In the genomic region with DNA sequence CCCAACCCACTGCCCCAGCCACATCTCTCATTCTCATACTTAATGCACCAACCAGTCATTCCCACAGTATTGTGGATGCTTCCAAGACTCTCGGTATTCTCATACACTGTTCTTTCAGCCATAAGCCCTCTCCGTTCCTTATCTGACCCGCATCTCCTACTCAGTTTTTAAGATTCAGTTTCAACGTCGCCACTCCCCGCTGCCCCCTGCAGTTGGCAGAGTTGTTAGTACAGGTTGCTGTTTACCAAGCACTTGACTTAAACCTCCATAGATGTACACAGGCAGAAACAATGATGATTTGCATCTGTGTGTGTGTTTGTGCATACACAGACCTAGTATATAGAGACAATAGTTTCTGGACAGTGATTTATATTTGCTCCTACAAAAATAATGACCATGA, we compare ENCODE assay signal across 19 cellular contexts. TPM values are rescaled to one million over a fixed set of nuclear protein-coding genes. Genes with fewer than 3 reads are reported as not detected.
DNase-seq lines count a peak whose midpoint lies in the region; ATAC-seq and TF ChIP-seq lines count a peak whose summit lies in the region.
"Had no signal": no experiment of that assay in that cellular context is flagged by ENCODE, and none has a peak within 500 bp of the region (broad histone marks: within the 10 kb centered on the region; RNA-seq: fewer than 3 reads in every experiment).

No MANE protein-coding gene starts in this region.

- H3K79me2 ChIP-seq in DND-41 (ENCODE audit: insufficient read depth, low read length), result no peaks in the 10 kb centered on the region
- no peaks in the 10 kb centered on the region for H3K79me2 ChIP-seq in GM23338 (replicated peaks; ENCODE audit: insufficient read depth)

- intact Hi-C loops in gastrocnemius medialis (cut with DNase I; ENCODE audit: low total_unique reads), result no loop called here

- H3K9me3 Mint-ChIP-seq in GM23338, result no peaks in the 10 kb centered on the region
- H3K9me3 Mint-ChIP-seq in glutamatergic neuron (ENCODE audit: unreplicated experiment), result no peaks in the 10 kb centered on the region
- H3K9me3 Mint-ChIP-seq: CD8-positive, alpha-beta T cell; memory B cell had no signal

- no peaks in the 10 kb centered on the region for H3K9me2 ChIP-seq in GM23338 (ENCODE audit: insufficient read depth)

- H3K4me2 ChIP-seq in DND-41 (ENCODE audit: insufficient read depth, low read length), result no peak overlapping the region
- H3K4me2 ChIP-seq in GM23338, result no peak overlapping the region
- H3K4me2 ChIP-seq: smooth muscle cell had no signal

- H3K4me1 Mint-ChIP-seq in GM23338, result peaks cover 2% of the 10 kb centered on the region; the same call in 1 of the 3 replicates
- H3K4me1 Mint-ChIP-seq in glutamatergic neuron (ENCODE audit: low read depth, unreplicated experiment), result no peaks in the 10 kb centered on the region

- no peak overlapping the region for H3K9ac ChIP-seq in DND-41 (ENCODE audit: low read depth, low read length)

- peak; percentile 8 for DNase-seq in DND-41
- DNase-seq in GM23338 (ENCODE audit: low spot score), result peak; percentile 72
- DNase-seq in NCI-H748 (lab: John Stamatoyannopoulos, UW; ENCODE audit: unreplicated experiment), result peak; percentile 90
- DNase-seq in glutamatergic neuron, result peak; percentile 54
- DNase-seq in NCI-H2171 (lab: John Stamatoyannopoulos, UW), result no peak
- no peak for DNase-seq in activated CD8-positive, alpha-beta memory T cell treated with anti-CD3 and anti-CD28 coated beads, Interleukin-2, amount 50 U/mL, for 4 hours
- DNase-seq in gastrocnemius medialis, result no peak
- DNase-seq: activated CD4-positive, alpha-beta T cell treated with anti-CD3 and anti-CD28 coated beads, Interleukin-2, amount 50 U/mL, for 1 hour; activated effector memory CD4-positive, alpha-beta T cell treated with Interleukin-2 at 50 U/mL for 16 hours; CD8-positive, alpha-beta T cell; dermis blood vessel endothelial cell; NCI-H1048; occipital lobe had no signal

- H2AFZ ChIP-seq in DND-41 (ENCODE audit: low read depth, low read length) (no peak overlapping the region), GM23338 (peak overlapping the region; percentile 63; the same call in 1 of the 2 replicates)

- H3K36me3 Mint-ChIP-seq in GM23338 (ENCODE audit: low read depth) (no peaks in the 10 kb centered on the region), glutamatergic neuron (ENCODE audit: unreplicated experiment) (no peaks in the 10 kb centered on the region)
- H3K36me3 Mint-ChIP-seq: CD8-positive, alpha-beta T cell; memory B cell had no signal

- H3K4me3 Mint-ChIP-seq in GM23338, result no peak overlapping the region
- H3K4me3 Mint-ChIP-seq in glutamatergic neuron (ENCODE audit: unreplicated experiment), result no peak overlapping the region
- H3K4me3 Mint-ChIP-seq: CD8-positive, alpha-beta T cell; memory B cell had no signal

- no peak overlapping the region for H3K4me3 ChIP-seq in DND-41 (ENCODE audit: low read depth in 1 of 2, low read length in 2 of 2)
- H3K4me3 ChIP-seq in GM23338, result no peak overlapping the region
- no peak overlapping the region for H3K4me3 ChIP-seq in gastrocnemius medialis
- H3K4me3 ChIP-seq: smooth muscle cell had no signal

- H3K27ac Mint-ChIP-seq in GM23338 (no peak overlapping the region), glutamatergic neuron (ENCODE audit: unreplicated experiment) (no peak overlapping the region)
- H3K27ac Mint-ChIP-seq: CD8-positive, alpha-beta T cell; memory B cell had no signal

- TF ChIP-seq POLR2A in gastrocnemius medialis (IDR thresholded peaks at IDR 0.05), result no peak

- H3K36me3 ChIP-seq in DND-41 (ENCODE audit: insufficient read depth, low read length) (no peaks in the 10 kb centered on the region), GM23338 (ENCODE audit: insufficient read depth) (no peaks in the 10 kb centered on the region), gastrocnemius medialis (no peaks in the 10 kb centered on the region)

- H3K4me1 ChIP-seq in DND-41 (ENCODE audit: insufficient read depth, low read length), result no peaks in the 10 kb centered on the region
- H3K4me1 ChIP-seq in GM23338 (ENCODE audit: insufficient read depth), result no peaks in the 10 kb centered on the region
- no peaks in the 10 kb centered on the region for H3K4me1 ChIP-seq in gastrocnemius medialis

- no peaks in the 10 kb centered on the region for H3F3A ChIP-seq in GM23338 (replicated peaks; ENCODE audit: low read depth)

- ATAC-seq in DND-41 (ENCODE audit: insufficient read depth, low read depth), result no peak
- ATAC-seq in GM23338, result peak; percentile 56
- no peak for ATAC-seq in gastrocnemius medialis
- ATAC-seq: CD8-positive, alpha-beta T cell had no signal

- H4K20me1 ChIP-seq in DND-41 (ENCODE audit: insufficient read depth, low read length) (no peaks in the 10 kb centered on the region), GM23338 (replicated peaks; ENCODE audit: insufficient read depth) (no peaks in the 10 kb centered on the region)

- in situ Hi-C loops in gastrocnemius medialis (cut with MboI; ENCODE audit: low sequenced_read_pairs in 4 of 4), result no loop called here

- H3K27ac ChIP-seq in DND-41 (ENCODE audit: low read length), result no peak overlapping the region
- no peak overlapping the region for H3K27ac ChIP-seq in GM23338 (ENCODE audit: low read depth)
- H3K27ac ChIP-seq in gastrocnemius medialis, result no peak overlapping the region

- H3K27me3 Mint-ChIP-seq in GM23338 (ENCODE audit: insufficient read depth, low read depth, poor library complexity) (no peaks in the 10 kb centered on the region), glutamatergic neuron (ENCODE audit: unreplicated experiment) (no peaks in the 10 kb centered on the region)

- no peaks in the 10 kb centered on the region for H3K9me3 ChIP-seq in DND-41 (ENCODE audit: insufficient read depth, low read length, severe bottlenecking)
- no peaks in the 10 kb centered on the region for H3K9me3 ChIP-seq in gastrocnemius medialis

- H3K27me3 ChIP-seq in DND-41 (ENCODE audit: insufficient read depth, low read length, poor library complexity), result peaks cover 8% of the 10 kb centered on the region
- H3K27me3 ChIP-seq in GM23338 (ENCODE audit: insufficient read depth), result no peaks in the 10 kb centered on the region
- H3K27me3 ChIP-seq in gastrocnemius medialis, result no peaks in the 10 kb centered on the region

- TF ChIP-seq CTCF in DND-41 (IDR thresholded peaks at IDR 0.05; ENCODE audit: borderline replicate concordance, extremely low read depth, low read length, poor library complexity, severe bottlenecking) (peak; percentile 41), GM23338 (conservative IDR thresholded peaks at IDR 0.05; ENCODE audit: low read depth in 2 of 2) (peak; percentile 70 to 72), glutamatergic neuron (IDR thresholded peaks at IDR 0.05; ENCODE audit: partially characterized antibody, unreplicated experiment) (peak; percentile 29), gastrocnemius medialis (IDR thresholded peaks at IDR 0.05 in 4 of 5, conservative IDR thresholded peaks at IDR 0.05 in 1 of 5) (no peak)

TF ChIP-seq in GM23338, 12 proteins besides CTCF, POLR2A, EP300 and RAD21 (continues in another document):
- TF ChIP-seq ZNF331 (CRISPR knock-in tag; IDR thresholded peaks at IDR 0.05; ENCODE audit: low read depth), result no peak
- no peak for TF ChIP-seq NANOG (IDR thresholded peaks at IDR 0.05; ENCODE audit: borderline replicate concordance)
- no peak for TF ChIP-seq EZH2phosphoT487 (IDR thresholded peaks at IDR 0.05; ENCODE audit: unreplicated experiment)
- no peak for TF ChIP-seq POLR2AphosphoS5 (IDR thresholded peaks at IDR 0.05; ENCODE audit: low read depth)
- TF ChIP-seq JUNB (IDR thresholded peaks at IDR 0.05; ENCODE audit: unreplicated experiment), result no peak
- TF ChIP-seq CREB1 (CRISPR knock-in tag; IDR thresholded peaks at IDR 0.05; ENCODE audit: low read depth), result no peak
- TF ChIP-seq, protein P1, sequence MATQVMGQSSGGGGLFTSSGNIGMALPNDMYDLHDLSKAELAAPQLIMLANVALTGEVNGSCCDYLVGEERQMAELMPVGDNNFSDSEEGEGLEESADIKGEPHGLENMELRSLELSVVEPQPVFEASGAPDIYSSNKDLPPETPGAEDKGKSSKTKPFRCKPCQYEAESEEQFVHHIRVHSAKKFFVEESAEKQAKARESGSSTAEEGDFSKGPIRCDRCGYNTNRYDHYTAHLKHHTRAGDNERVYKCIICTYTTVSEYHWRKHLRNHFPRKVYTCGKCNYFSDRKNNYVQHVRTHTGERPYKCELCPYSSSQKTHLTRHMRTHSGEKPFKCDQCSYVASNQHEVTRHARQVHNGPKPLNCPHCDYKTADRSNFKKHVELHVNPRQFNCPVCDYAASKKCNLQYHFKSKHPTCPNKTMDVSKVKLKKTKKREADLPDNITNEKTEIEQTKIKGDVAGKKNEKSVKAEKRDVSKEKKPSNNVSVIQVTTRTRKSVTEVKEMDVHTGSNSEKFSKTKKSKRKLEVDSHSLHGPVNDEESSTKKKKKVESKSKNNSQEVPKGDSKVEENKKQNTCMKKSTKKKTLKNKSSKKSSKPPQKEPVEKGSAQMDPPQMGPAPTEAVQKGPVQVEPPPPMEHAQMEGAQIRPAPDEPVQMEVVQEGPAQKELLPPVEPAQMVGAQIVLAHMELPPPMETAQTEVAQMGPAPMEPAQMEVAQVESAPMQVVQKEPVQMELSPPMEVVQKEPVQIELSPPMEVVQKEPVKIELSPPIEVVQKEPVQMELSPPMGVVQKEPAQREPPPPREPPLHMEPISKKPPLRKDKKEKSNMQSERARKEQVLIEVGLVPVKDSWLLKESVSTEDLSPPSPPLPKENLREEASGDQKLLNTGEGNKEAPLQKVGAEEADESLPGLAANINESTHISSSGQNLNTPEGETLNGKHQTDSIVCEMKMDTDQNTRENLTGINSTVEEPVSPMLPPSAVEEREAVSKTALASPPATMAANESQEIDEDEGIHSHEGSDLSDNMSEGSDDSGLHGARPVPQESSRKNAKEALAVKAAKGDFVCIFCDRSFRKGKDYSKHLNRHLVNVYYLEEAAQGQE (IDR thresholded peaks at IDR 0.05; ENCODE audit: unreplicated experiment), result no peak
- TF ChIP-seq STAT1 (IDR thresholded peaks at IDR 0.05; ENCODE audit: unreplicated experiment), result no peak
- no peak for TF ChIP-seq EZH2 (IDR thresholded peaks at IDR 0.05; ENCODE audit: low read depth, unreplicated experiment)
- TF ChIP-seq ZNF114 (CRISPR knock-in tag; IDR thresholded peaks at IDR 0.05), result no peak

RNA-seq across cellular contexts. Expression of a gene that starts 40.2 kb away (rescaled TPM):
- 1.6 and 4.8 TPM in 2 replicates for total RNA-seq in GM23338 (2014; rRNA removed; shearing (Covaris generic))
- 3.7 and 5.3 TPM in 2 replicates for polyA plus RNA-seq in GM23338 (2016; fragmentation: Nextera tagmentation; extraction: Ambion mirVana)
- total RNA-seq in glutamatergic neuron (ENCODE audit: unreplicated experiment), result not detected
- total RNA-seq in gastrocnemius medialis, result 1 to 10 TPM in 2 of 4 donors, not detected in 2; 1.2 to 3.6 TPM
- total RNA-seq: CD8-positive, alpha-beta T cell; dermis blood vessel endothelial cell; fibroblast of lung; RPMI7951; smooth muscle cell; subcutaneous adipose tissue; T-helper 1 cell treated with Interleukin-12 subunit alpha and Interleukin-12 subunit beta and Interleukin-4 antibody, amounts not matched to agents 30 ng/mL and 1 ng/mL, for 36 hours had no signal
- polyA plus RNA-seq: fibroblast of lung, smooth muscle cell had no signal

Comparison
In these comparisons a context has a peak if more than half of its experiments do, and no peak if none do; other contexts are left out.
1. DNase-seq: peak in DND-41 (single experiment), GM23338 (single experiment), NCI-H748 (single experiment) and glutamatergic neuron (single experiment); none in NCI-H2171 (single experiment), activated CD8-positive, alpha-beta memory T cell treated with anti-CD3 and anti-CD28 coated beads, Interleukin-2, amount 50 U/mL, for 4 hours (single experiment) and gastrocnemius medialis (0 of 2).
2. CTCF ChIP-seq: peak in DND-41 (single experiment), GM23338 (2 of 2) and glutamatergic neuron (single experiment); none in gastrocnemius medialis (0 of 5).